In genomic region chr9:77176686-77177142, GRCh38 we compare ENCODE assay signal across 8 cellular contexts. TPM values are rescaled to one million over a fixed set of nuclear protein-coding genes. Genes with fewer than 3 reads are reported as not detected.
DNase-seq lines count a peak whose midpoint lies in the region; ATAC-seq and TF ChIP-seq lines count a peak whose summit lies in the region.

No MANE protein-coding gene starts in this region.

- CTCF ChIA-PET in naive thymus-derived CD4-positive, alpha-beta T cell (lab: Charles Lee) = no interaction called here

- peak overlapping the region; percentile 94 to 98 (median 96) for H3K27ac Mint-ChIP-seq in IgD-negative memory B cell
- H3K27ac Mint-ChIP-seq in naive thymus-derived CD4-positive, alpha-beta T cell = peak overlapping the region; percentile 76 to 96 (median 88)

- H3K4me3 ChIP-seq in BE2C (ENCODE audit: low read depth, low read length) (peak overlapping the region; percentile 78), choroid plexus epithelial cell (ENCODE audit: low read depth, low read length) (peak overlapping the region; percentile 95)
- peak overlapping the region; percentile 89 for H3K4me3 ChIP-seq in naive thymus-derived CD4-positive, alpha-beta T cell (ENCODE audit: low read length)

- no peaks in the 10 kb centered on the region for H3K36me3 ChIP-seq in BE2C
- peaks cover 0 to 4% (median 0%) of the 10 kb centered on the region in 3 experiments for H3K36me3 ChIP-seq in naive thymus-derived CD4-positive, alpha-beta T cell (ENCODE audit: control insufficient read depth in 2 of 3, insufficient read depth in 3 of 3, low read length in 3 of 3)

- no peaks in the 10 kb centered on the region for H3K27me3 Mint-ChIP-seq in IgD-negative memory B cell
- H3K27me3 Mint-ChIP-seq in naive thymus-derived CD4-positive, alpha-beta T cell = peaks cover 0 to 23% (median 0%) of the 10 kb centered on the region in 5 donors

- peaks cover 13 to 27% (median 20%) of the 10 kb centered on the region in 3 donors for H3K4me1 Mint-ChIP-seq in IgD-negative memory B cell
- H3K4me1 Mint-ChIP-seq in naive thymus-derived CD4-positive, alpha-beta T cell = peaks cover 10 to 39% (median 30%) of the 10 kb centered on the region in 7 donors

- POLR2A ChIA-PET in naive thymus-derived CD4-positive, alpha-beta T cell (lab: Charles Lee) = interaction anchor here (0.9 to 1.4 kb wide), 3 partner anchors 18 to 1120 kb away, joined by 3 to 4 read pairs (median 3); partner anchors contain the start of gene PSAT1

- no peaks in the 10 kb centered on the region for H3K9me3 Mint-ChIP-seq in IgD-negative memory B cell
- H3K9me3 Mint-ChIP-seq in naive thymus-derived CD4-positive, alpha-beta T cell = no peaks in the 10 kb centered on the region

- no peaks in the 10 kb centered on the region for H3K27me3 ChIP-seq in BE2C
- no peaks in the 10 kb centered on the region for H3K27me3 ChIP-seq in naive thymus-derived CD4-positive, alpha-beta T cell (ENCODE audit: control insufficient read depth in 2 of 2, insufficient read depth in 2 of 2, low read length in 2 of 2)

- H3K4me3 Mint-ChIP-seq in IgD-negative memory B cell = peak overlapping the region; percentile 90 to 99 (median 95)
- peak overlapping the region; percentile 90 to 98 (median 96) for H3K4me3 Mint-ChIP-seq in naive thymus-derived CD4-positive, alpha-beta T cell

- intact Hi-C loops in naive thymus-derived CD4-positive, alpha-beta T cell (cut with micrococcal nuclease) = loop anchor here (1.0 to 10.0 kb wide), 17 partner anchors 9 to 1992 kb away; partner anchors contain the start of genes CEP78 (in 2 of the 2), PSAT1 (in 2 of the 2), RFK (in 2 of the 2) and GCNT1 (in 1 of the 2)

- TF ChIP-seq CTCF in BE2C (IDR thresholded peaks at IDR 0.05; ENCODE audit: low read depth, low read length) = no peak
- no peak for TF ChIP-seq CTCF in choroid plexus epithelial cell (conservative IDR thresholded peaks at IDR 0.05; ENCODE audit: low read depth, low read length)

- H3K4me1 ChIP-seq in BE2C = no peaks in the 10 kb centered on the region; the same call in 1 of the 2 replicates
- H3K4me1 ChIP-seq in naive thymus-derived CD4-positive, alpha-beta T cell (ENCODE audit: control insufficient read depth in 2 of 2, insufficient read depth in 2 of 2, low read length in 2 of 2) = peaks cover 5 to 17% of the 10 kb centered on the region in 2 donors

- no peak for ATAC-seq in naive thymus-derived CD4-positive, alpha-beta T cell
- ATAC-seq in HG03469 (IDR thresholded peaks at IDR 0.05; ENCODE audit: unreplicated experiment) = no peak

- H3K9me3 ChIP-seq in BE2C = no peaks in the 10 kb centered on the region
- H3K9me3 ChIP-seq in naive thymus-derived CD4-positive, alpha-beta T cell (ENCODE audit: control insufficient read depth in 2 of 3, low read length in 3 of 3) = no peaks in the 10 kb centered on the region

- peak overlapping the region; percentile 86 for H3K27ac ChIP-seq in naive thymus-derived CD4-positive, alpha-beta T cell (ENCODE audit: low read depth, low read length)

- H3K36me3 Mint-ChIP-seq in IgD-negative memory B cell = no peaks in the 10 kb centered on the region
- H3K36me3 Mint-ChIP-seq in naive thymus-derived CD4-positive, alpha-beta T cell = peaks cover 0 to 3% (median 0%) of the 10 kb centered on the region in 5 donors

- DNase-seq in BE2C (no peak), choroid plexus epithelial cell (ENCODE audit: low read depth) (no peak), kidney tubule cell (ENCODE audit: low spot score) (no peak), NCI-H2196 (lab: John Stamatoyannopoulos, UW; ENCODE audit: unreplicated experiment) (no peak), Ammon's horn (ENCODE audit: low spot score) (no peak)
- no peak for DNase-seq in naive thymus-derived CD4-positive, alpha-beta T cell

RNA-seq across cellular contexts. Expression of gene VPS13A, which starts 0.6 kb away (rescaled TPM):
- 10.5 TPM for polyA plus RNA-seq in BE2C (2012; ENCODE audit: insufficient read depth, insufficient read length, low read depth)
- 3.9 TPM for polyA plus RNA-seq in IgD-negative memory B cell
- total RNA-seq in naive thymus-derived CD4-positive, alpha-beta T cell = 10 to 100 TPM; 37.1 to 52.8 (median 42.6) TPM
- 1 to 10 TPM; 3.0 to 4.0 TPM for polyA plus RNA-seq in naive thymus-derived CD4-positive, alpha-beta T cell
